In the genomic region with DNA sequence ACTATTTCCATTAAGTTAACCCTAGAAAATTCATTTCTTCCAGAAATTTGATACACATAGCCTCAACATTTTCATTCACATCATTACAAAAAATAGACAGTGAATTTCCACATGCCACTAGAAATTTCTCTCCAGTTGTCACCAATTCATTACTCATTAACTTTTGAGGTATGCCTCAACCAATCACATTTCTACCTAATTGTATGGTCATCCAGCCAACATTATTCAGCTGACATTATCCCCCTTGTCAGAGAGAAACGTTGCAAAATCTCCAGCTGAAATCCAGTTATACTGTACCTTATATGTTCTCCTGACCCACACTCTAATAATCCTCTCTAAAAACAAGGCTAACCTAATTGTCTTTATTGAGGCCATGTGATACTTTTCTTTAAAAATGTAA, we compare ENCODE assay signal across 20 cellular contexts. TPM values are rescaled to one million over a fixed set of nuclear protein-coding genes. Genes with fewer than 3 reads are reported as not detected.
DNase-seq lines count a peak whose midpoint lies in the region; ATAC-seq and FAIRE-seq lines count a peak whose summit lies in the region.
"Had no signal": no experiment of that assay in that cellular context is flagged by ENCODE, and none has a peak within 500 bp of the region (broad histone marks: within the 10 kb centered on the region; RNA-seq: fewer than 3 reads in every experiment).

No MANE protein-coding gene starts in this region.

- DNase-seq in activated naive CD8-positive, alpha-beta T cell treated with anti-CD3 and anti-CD28 coated beads for 36 hours, result no peak
- DNase-seq in RCC 7860 (ENCODE audit: low spot score) (no peak), kidney tubule cell (ENCODE audit: low spot score) (peak; percentile 34), NCI-H345 (lab: John Stamatoyannopoulos, UW) (no peak), activated gamma-delta T cell (lab: John Stamatoyannopoulos, UW) (no peak)
- DNase-seq: Calu3; CD4-positive, alpha-beta memory T cell; COR-L47; DMS53; DMS79 treated with DMSO at 0.1 percent for 48 hours; GF-D8; GOT3; HFFc6 had no signal

- H3K4me3 Mint-ChIP-seq in activated naive CD8-positive, alpha-beta T cell, result no peak overlapping the region
- H3K4me3 Mint-ChIP-seq in activated naive CD8-positive, alpha-beta T cell treated with anti-CD3 and anti-CD28 coated beads for 36 hours, result no peak overlapping the region
- H3K4me3 Mint-ChIP-seq: B cell, CD14-positive monocyte, HFFc6 had no signal

- FAIRE-seq in RCC 7860 (lab: Jason Lieb, UNC), result peak; percentile 56
- FAIRE-seq: A204.1, GM12892, H54 had no signal

- H3K27me3 Mint-ChIP-seq in activated naive CD8-positive, alpha-beta T cell, result no peaks in the 10 kb centered on the region
- H3K27me3 Mint-ChIP-seq in activated naive CD8-positive, alpha-beta T cell treated with anti-CD3 and anti-CD28 coated beads for 36 hours, result no peaks in the 10 kb centered on the region
- H3K27me3 Mint-ChIP-seq: B cell; CD4-positive, alpha-beta memory T cell had no signal

- ATAC-seq in HG02623 (IDR thresholded peaks at IDR 0.05; ENCODE audit: unreplicated experiment), result no peak

- no peaks in the 10 kb centered on the region for H3K9me3 Mint-ChIP-seq in activated naive CD8-positive, alpha-beta T cell (ENCODE audit: low read depth)
- H3K9me3 Mint-ChIP-seq in activated naive CD8-positive, alpha-beta T cell treated with anti-CD3 and anti-CD28 coated beads for 36 hours, result peaks cover 17% of the 10 kb centered on the region

- peak overlapping the region; percentile 46 for H3K27ac Mint-ChIP-seq in activated naive CD8-positive, alpha-beta T cell
- no peak overlapping the region for H3K27ac Mint-ChIP-seq in activated naive CD8-positive, alpha-beta T cell treated with anti-CD3 and anti-CD28 coated beads for 36 hours
- H3K27ac Mint-ChIP-seq: B cell, HFFc6 had no signal

- H3K36me3 Mint-ChIP-seq in activated naive CD8-positive, alpha-beta T cell, result peaks cover 15% of the 10 kb centered on the region
- peaks cover 54% of the 10 kb centered on the region for H3K36me3 Mint-ChIP-seq in activated naive CD8-positive, alpha-beta T cell treated with anti-CD3 and anti-CD28 coated beads for 36 hours

- H3K4me1 Mint-ChIP-seq in activated naive CD8-positive, alpha-beta T cell (ENCODE audit: low read depth), result peaks cover 61% of the 10 kb centered on the region
- H3K4me1 Mint-ChIP-seq in activated naive CD8-positive, alpha-beta T cell treated with anti-CD3 and anti-CD28 coated beads for 36 hours, result peaks cover 50% of the 10 kb centered on the region

RNA-seq across cellular contexts. Expression of a gene that starts 24.8 kb away (rescaled TPM):
- 10 to 100 TPM; 54.0 to 63.8 TPM for total RNA-seq in activated naive CD8-positive, alpha-beta T cell treated with anti-CD3 and anti-CD28 coated beads for 36 hours
